Comparison of ENCODE assay signal across 20 cellular contexts in genomic region chr3:64026346-64026745, GRCh38.
"Had no signal": no experiment of that assay in that cellular context is flagged by ENCODE, and none has a peak within 500 bp of the region (broad histone marks: within the 10 kb centered on the region; RNA-seq: fewer than 3 reads in every experiment).

No MANE protein-coding gene starts in this region.

- H3K27me3 ChIP-seq: SJSA1 had no signal

- DNase-seq: IMR-90, Kasumi-1, KG1, MM.1S, NCI-H1092 treated with DMSO at 0.1 percent for 48 hours, NCI-H1436, NCI-H187, NCI-H2029, NCI-H2081 treated with DMSO at 0.1 percent for 48 hours, NCI-H2171, NCI-H345, NCI-H524, NCI-H526 treated with DMSO at 0.1 percent for 48 hours, NCI-H748 treated with DMSO at 0.1 percent for 48 hours, Right ventricle myocardium superior, SIG-M5, T-helper 2 cell had no signal

- H3K9me3 ChIP-seq: SJSA1 had no signal

- H3K4me3 ChIP-seq: SJSA1, SK-N-MC had no signal

- H3K27ac ChIP-seq: SJSA1, SK-N-MC had no signal

- ATAC-seq: HepG2 had no signal
